In the genomic region with DNA sequence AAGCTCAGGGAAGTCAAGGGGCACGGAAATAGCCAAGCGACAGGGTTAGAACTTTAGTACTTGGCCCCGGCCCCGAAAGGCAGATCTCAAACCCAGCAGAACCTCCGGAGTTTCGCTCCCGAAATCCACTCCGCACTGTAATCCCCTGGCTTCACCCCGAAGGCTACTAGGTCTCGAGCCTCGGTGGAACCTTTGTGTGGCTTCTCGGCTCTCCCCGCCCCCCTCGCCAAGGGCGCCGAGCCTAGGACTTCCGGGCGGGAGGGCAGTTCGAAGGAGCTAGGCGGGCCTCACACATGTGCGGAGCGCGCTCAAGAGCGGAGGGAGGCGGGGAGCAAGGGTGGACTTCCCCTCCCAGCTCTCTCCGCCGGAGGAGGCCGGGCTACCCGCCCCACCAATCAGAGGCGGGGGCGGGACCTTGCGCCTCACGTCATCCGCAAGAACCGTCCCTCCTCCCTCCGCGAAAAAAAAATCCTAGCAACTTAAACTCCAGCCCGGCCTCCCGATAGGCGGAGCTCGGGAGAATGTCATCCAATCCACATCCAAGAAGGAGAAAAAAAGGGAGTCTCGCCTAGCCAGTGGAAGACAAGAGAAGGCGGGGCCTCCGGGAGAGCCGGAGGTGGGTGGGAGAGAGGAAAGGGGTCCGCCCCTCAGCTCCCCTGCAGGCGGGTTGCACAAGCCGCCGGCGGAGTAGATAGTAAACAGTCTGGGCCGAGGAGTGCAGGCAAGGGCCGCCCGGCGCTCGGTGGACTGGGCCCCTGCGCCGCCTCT, we compare ENCODE assay signal across 8 cellular contexts. TPM values are rescaled to one million over a fixed set of nuclear protein-coding genes. Genes with fewer than 3 reads are reported as not detected.
DNase-seq lines count a peak whose midpoint lies in the region; ATAC-seq and TF ChIP-seq lines count a peak whose summit lies in the region.

No MANE protein-coding gene starts in this region.

- DNase-seq in AG04450 (ENCODE audit: low read depth, low spot score) (peak; percentile 100), NCI-H2196 treated with DMSO at 0.1 percent for 48 hours (lab: John Stamatoyannopoulos, UW; ENCODE audit: unreplicated experiment) (peak; percentile 88), WERI-Rb-1 (peak; percentile 98), mammary epithelial cell (peak; percentile 100)

- H3K27ac ChIP-seq in AG04450 (ENCODE audit: low read depth, low read length) (peak overlapping the region; percentile 98), WERI-Rb-1 (peak overlapping the region; percentile 91), mammary epithelial cell (ENCODE audit: insufficient read depth, low read depth, low read length) (peak overlapping the region; percentile 87)

- H4K20me1 ChIP-seq in mammary epithelial cell (ENCODE audit: insufficient read depth, low read length), result peaks cover 3% of the 10 kb centered on the region

- POLR2A ChIA-PET in AG04450 (lab: Yijun Ruan, JAX), result interaction anchor here (0.5 to 2.5 kb wide), 10 partner anchors 26 to 390 kb away, joined by 3 to 18 read pairs (median 3); partner anchors contain the start of genes IMP3, MAN2C1 and SNUPN

- intact Hi-C loops in mammary epithelial cell (cut with micrococcal nuclease), result loop anchor here (1.0 kb wide), 1 partner anchor 86 kb away; the partner anchor contains the start of gene MAN2C1

- H3K4me2 ChIP-seq in mammary epithelial cell (ENCODE audit: insufficient read depth, low read depth, low read length) (peak overlapping the region; percentile 92), skeletal muscle satellite cell (ENCODE audit: low read length) (peak overlapping the region; percentile 99)

- H3K4me3 ChIP-seq in AG04450 (ENCODE audit: low read depth, low read length) (peak overlapping the region; percentile 85), WERI-Rb-1 (ENCODE audit: low read depth, low read length) (peak overlapping the region; percentile 87), mammary epithelial cell (replicated peaks in 1 of 3; ENCODE audit: insufficient read depth in 1 of 3, low read depth in 2 of 3, low read length in 3 of 3) (peak overlapping the region; percentile 80 to 96 (median 91)), iPS-18c (ENCODE audit: insufficient read depth, low read depth, low read length) (peak overlapping the region; percentile 84), skeletal muscle satellite cell (ENCODE audit: low read length) (peak overlapping the region; percentile 96)

- ATAC-seq in GM18873 (IDR thresholded peaks at IDR 0.05; ENCODE audit: low FRiP score, unreplicated experiment) (peak; percentile 32), HG03135 (IDR thresholded peaks at IDR 0.05; ENCODE audit: unreplicated experiment) (peak; percentile 32)

- dilution Hi-C loops in mammary epithelial cell (cut with HindIII; ENCODE audit: low sequenced_read_pairs), result no loop called here

- in situ Hi-C loops in mammary epithelial cell (cut with MboI; ENCODE audit: low sequenced_read_pairs in 2 of 2), result no loop called here

- H3K4me1 ChIP-seq in mammary epithelial cell (ENCODE audit: insufficient read depth, low read length) (peaks cover 31% of the 10 kb centered on the region), skeletal muscle satellite cell (ENCODE audit: control insufficient read depth, insufficient read depth, low read length) (peaks cover 34% of the 10 kb centered on the region)

- TF ChIP-seq CTCF in AG04450 (IDR thresholded peaks at IDR 0.05; ENCODE audit: low read depth, low read length), result no peak
- no peak for TF ChIP-seq CTCF in WERI-Rb-1 (IDR thresholded peaks at IDR 0.05; ENCODE audit: low read depth, low read length)
- no peak for TF ChIP-seq CTCF in mammary epithelial cell (conservative IDR thresholded peaks at IDR 0.05 in 1 of 2, IDR thresholded peaks at IDR 0.05 in 1 of 2; ENCODE audit: extremely low read depth in 1 of 2, insufficient read depth in 1 of 2, low read depth in 1 of 2, low read length in 2 of 2)

- CTCF ChIA-PET in AG04450 (lab: Charles Lee), result interaction anchor here (0.5 to 1.0 kb wide), 2 partner anchors 86 to 230 kb away, joined by 3 to 6 read pairs; no protein-coding TSS in a partner anchor
- CTCF ChIA-PET in mammary epithelial cell (lab: Charles Lee; ENCODE audit: low non-redundant PET), result interaction anchor here (0.6 to 0.7 kb wide), 2 partner anchors 37 to 47 kb away, joined by 3 to 5 read pairs; no protein-coding TSS in a partner anchor

- peaks cover 27% of the 10 kb centered on the region for H3K79me2 ChIP-seq in mammary epithelial cell (ENCODE audit: insufficient read depth, low read length)

- H3K27me3 ChIP-seq in AG04450 (ENCODE audit: control insufficient read depth, insufficient read depth, low read length), result no peaks in the 10 kb centered on the region
- H3K27me3 ChIP-seq in WERI-Rb-1 (ENCODE audit: insufficient read depth, low read depth, severe bottlenecking), result no peaks in the 10 kb centered on the region
- no peaks in the 10 kb centered on the region for H3K27me3 ChIP-seq in mammary epithelial cell (ENCODE audit: insufficient read depth, low read length)
- H3K27me3 ChIP-seq in skeletal muscle satellite cell (ENCODE audit: control insufficient read depth, insufficient read depth, low read length), result no peaks in the 10 kb centered on the region

- no peaks in the 10 kb centered on the region; the same call in 1 of the 2 replicates for H3K9me3 ChIP-seq in AG04450 (ENCODE audit: control insufficient read depth, insufficient read depth, low read length)
- no peaks in the 10 kb centered on the region for H3K9me3 ChIP-seq in WERI-Rb-1 (ENCODE audit: severe bottlenecking)
- H3K9me3 ChIP-seq in mammary epithelial cell (replicated peaks; ENCODE audit: insufficient read depth, low read length), result no peaks in the 10 kb centered on the region
- no peaks in the 10 kb centered on the region for H3K9me3 ChIP-seq in iPS-18c (ENCODE audit: control insufficient read depth, insufficient read depth, low read length)
- no peaks in the 10 kb centered on the region for H3K9me3 ChIP-seq in skeletal muscle satellite cell (replicated peaks; ENCODE audit: low read length)

- H2AFZ ChIP-seq in mammary epithelial cell (ENCODE audit: low read depth, low read length), result peak overlapping the region; percentile 78

- BruUV-seq in mammary epithelial cell (replicated peaks; lab: Mats Ljungman, UMichigan), result TSS peak; percentile 18

- H3K36me3 ChIP-seq in WERI-Rb-1, result no peaks in the 10 kb centered on the region
- H3K36me3 ChIP-seq in mammary epithelial cell (ENCODE audit: insufficient read depth, low read length), result no peaks in the 10 kb centered on the region
- H3K36me3 ChIP-seq in skeletal muscle satellite cell (ENCODE audit: insufficient read depth, low read length), result no peaks in the 10 kb centered on the region

- WGBS in mammary epithelial cell (ENCODE audit: low coverage, missing lambda C conversion rate), result 2% methylated on average over 11 of the region's 57 CpGs

- H3K9ac ChIP-seq in mammary epithelial cell (ENCODE audit: insufficient read depth, low read length) (peak overlapping the region; percentile 87), skeletal muscle satellite cell (ENCODE audit: low read depth, low read length) (peak overlapping the region; percentile 95)

RNA-seq across cellular contexts. Expression of gene SIN3A, which starts 2.4 kb away (rescaled TPM):
- polyA plus RNA-seq in AG04450 (2011; rRNA removed), result 27.4 and 28.0 TPM in 2 replicates
- polyA minus RNA-seq in AG04450 (2011; rRNA and poly(A)+ RNA removed), result 60.9 and 66.8 TPM in 2 replicates
- 10 to 100 TPM; 37.7 to 41.2 TPM for total RNA-seq in mammary epithelial cell
- 33.0 TPM for polyA plus RNA-seq in mammary epithelial cell
- 46.2 TPM for polyA minus RNA-seq in mammary epithelial cell
- total RNA-seq in skeletal muscle satellite cell (2012; rRNA removed), result 14.9 and 19.3 TPM in 2 replicates

Comparison
In these comparisons a context has a peak if more than half of its experiments do, and no peak if none do; other contexts are left out.
1. Peak in every context shown above with its lines: DNase-seq, ATAC-seq, H3K4me3 ChIP-seq and H3K27ac ChIP-seq.